In genomic region chr14:102772781-102773570, GRCh38 we compare ENCODE assay signal across 1 cellular context.
TF ChIP-seq lines count a peak whose summit lies in the region.

No MANE protein-coding gene starts in this region.

TF ChIP-seq in GM12878, 131 proteins besides CTCF, POLR2A, EP300 and RAD21 (continued from another document):
- TF ChIP-seq, protein P1, sequence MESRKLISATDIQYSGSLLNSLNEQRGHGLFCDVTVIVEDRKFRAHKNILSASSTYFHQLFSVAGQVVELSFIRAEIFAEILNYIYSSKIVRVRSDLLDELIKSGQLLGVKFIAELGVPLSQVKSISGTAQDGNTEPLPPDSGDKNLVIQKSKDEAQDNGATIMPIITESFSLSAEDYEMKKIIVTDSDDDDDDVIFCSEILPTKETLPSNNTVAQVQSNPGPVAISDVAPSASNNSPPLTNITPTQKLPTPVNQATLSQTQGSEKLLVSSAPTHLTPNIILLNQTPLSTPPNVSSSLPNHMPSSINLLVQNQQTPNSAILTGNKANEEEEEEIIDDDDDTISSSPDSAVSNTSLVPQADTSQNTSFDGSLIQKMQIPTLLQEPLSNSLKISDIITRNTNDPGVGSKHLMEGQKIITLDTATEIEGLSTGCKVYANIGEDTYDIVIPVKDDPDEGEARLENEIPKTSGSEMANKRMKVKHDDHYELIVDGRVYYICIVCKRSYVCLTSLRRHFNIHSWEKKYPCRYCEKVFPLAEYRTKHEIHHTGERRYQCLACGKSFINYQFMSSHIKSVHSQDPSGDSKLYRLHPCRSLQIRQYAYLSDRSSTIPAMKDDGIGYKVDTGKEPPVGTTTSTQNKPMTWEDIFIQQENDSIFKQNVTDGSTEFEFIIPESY (IDR thresholded peaks at IDR 0.05) = peak; percentile 38; the same call in 1 of the 2 replicates
- TF ChIP-seq YBX1 (IDR thresholded peaks at IDR 0.05) (no peak), ZBTB40 (IDR thresholded peaks at IDR 0.05; ENCODE audit: borderline replicate concordance) (no peak), BRCA1 (IDR thresholded peaks at IDR 0.05; ENCODE audit: low read depth, low read length) (no peak), NFXL1 (IDR thresholded peaks at IDR 0.05; ENCODE audit: borderline replicate concordance) (no peak), YY1 (IDR thresholded peaks at IDR 0.05; ENCODE audit: low read depth, low read length) (no peak), MYB (IDR thresholded peaks at IDR 0.05; ENCODE audit: borderline replicate concordance, low read depth, low read length) (no peak), SMC3 (IDR thresholded peaks at IDR 0.05; ENCODE audit: borderline replicate concordance, low read length) (peak; percentile 30; the same call in 1 of the 2 replicates), GABPA (IDR thresholded peaks at IDR 0.05; ENCODE audit: low read depth) (no peak), RUNX3 (IDR thresholded peaks at IDR 0.05; ENCODE audit: low read length) (no peak), ZNF217 (IDR thresholded peaks at IDR 0.05) (no peak), BHLHE40 (IDR thresholded peaks at IDR 0.05; ENCODE audit: borderline replicate concordance in 1 of 2, low read depth in 2 of 2, low read length in 1 of 2) (no peak), CUX1 (IDR thresholded peaks at IDR 0.05; ENCODE audit: insufficient replicate concordance, low read depth, low read length) (no peak), POLR2AphosphoS2 (IDR thresholded peaks at IDR 0.05; ENCODE audit: low read depth, low read length) (no peak)
TF ChIP-seq in GM12878: peak in this region for 2.
